Comparison of ENCODE assay signal across 23 cellular contexts in the genomic region with DNA sequence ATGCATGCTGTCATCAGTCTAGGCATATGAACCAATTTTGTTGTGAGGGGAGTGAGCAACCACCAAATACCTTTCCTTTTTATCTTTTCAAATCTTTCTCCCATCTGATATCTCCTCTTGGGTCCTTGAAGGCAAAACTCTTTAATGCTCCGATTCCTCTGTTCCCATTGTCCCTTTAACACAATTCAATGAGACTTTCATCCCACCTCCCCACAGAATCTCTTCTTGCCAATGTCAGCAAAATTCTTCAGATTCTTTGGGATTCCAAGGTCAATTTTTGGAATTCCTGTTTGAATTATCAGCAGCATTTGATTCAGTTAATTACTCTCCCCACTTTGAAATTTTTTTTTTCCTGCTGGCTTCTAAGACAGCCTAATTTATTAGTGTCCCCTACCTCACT.
"Had no signal": no experiment of that assay in that cellular context is flagged by ENCODE, and none has a peak within 500 bp of the region (broad histone marks: within the 10 kb centered on the region; RNA-seq: fewer than 3 reads in every experiment).

No MANE protein-coding gene starts in this region.

- DNase-seq: Karpas-422, KG1, MG63, NCI-H1092, NCI-H1105 treated with DMSO at 0.1 percent for 48 hours, NCI-H1417 treated with DMSO at 0.1 percent for 48 hours, NCI-H146, NCI-H1694 treated with DMSO at 0.1 percent for 48 hours, NCI-H1930, NCI-H2081 treated with DMSO at 0.1 percent for 48 hours, NCI-H2171, NCI-H226, NCI-H446, NCI-H510A, NCI-H524 treated with DMSO at 0.1 percent for 48 hours, NCI-H69, NCI-H774, Right ventricle myocardium superior, RPMI8226, SIG-M5 had no signal

- H3K9me3 ChIP-seq: MG63, SJSA1 had no signal

- H3K27me3 ChIP-seq: MG63, SJSA1 had no signal

- H3K4me1 ChIP-seq: SJSA1 had no signal

- H3K27ac ChIP-seq: HL-60, SJSA1, SK-N-MC had no signal

- H3K36me3 ChIP-seq: MG63, SJSA1 had no signal

- H3K4me3 ChIP-seq: MG63, SJSA1, SK-N-MC had no signal
